Comparison of ENCODE assay signal across 10 cellular contexts in genomic region chr14:101476931-101477553, GRCh38.
DNase-seq lines count a peak whose midpoint lies in the region; ATAC-seq and TF ChIP-seq lines count a peak whose summit lies in the region.
"Had no signal": no experiment of that assay in that cellular context is flagged by ENCODE, and none has a peak within 500 bp of the region (broad histone marks: within the 10 kb centered on the region; RNA-seq: fewer than 3 reads in every experiment).

No MANE protein-coding gene starts in this region.

- peaks cover 10% of the 10 kb centered on the region for H3K79me1 ChIP-seq in trophoblast cell (ENCODE audit: low read length)

- H2BK120ac ChIP-seq in trophoblast cell (ENCODE audit: insufficient read depth, low read length, poor library complexity), result no peak overlapping the region

- intact Hi-C loops in HCT116 (cut with micrococcal nuclease), result no loop called here
- intact Hi-C loops in adrenal gland (cut with DNase I), result no loop called here

- no peaks in the 10 kb centered on the region for H3K9me2 ChIP-seq in HCT116 (ENCODE audit: insufficient read depth)

- RAD21 ChIA-PET in HCT116 (lab: Charles Lee; ENCODE audit: low non-redundant PET in 1 of 2, low total read pairs in 2 of 2, uncharacterized antibody in 2 of 2, unreplicated experiment in 2 of 2), result interaction anchor here in 1 of 2 experiments (1.1 kb wide), 1 partner anchor 142 kb away, joined by 3 read pairs; no protein-coding TSS in a partner anchor

- H3K4me3 ChIP-seq in HCT116 (replicated peaks in 1 of 2; ENCODE audit: low read depth in 1 of 2, low read length in 2 of 2) (peak overlapping the region; percentile 19 to 47; a peak in 3 of 4 replicates), adrenal gland (no peak overlapping the region), trophoblast cell (ENCODE audit: low read depth, low read length) (no peak overlapping the region)
- H3K4me3 ChIP-seq: breast epithelium had no signal

- no peak overlapping the region for H2AK5ac ChIP-seq in trophoblast cell (ENCODE audit: low read length)

- H2AFZ ChIP-seq in HCT116 (ENCODE audit: low read depth, low read length, poor library complexity, severe bottlenecking) (peak overlapping the region; percentile 54), trophoblast cell (ENCODE audit: insufficient read depth, low read length, poor library complexity) (no peak overlapping the region)

- H3K4me1 ChIP-seq in HCT116 (ENCODE audit: control insufficient read depth in 1 of 2, insufficient read depth in 2 of 2, low read length in 2 of 2) (peaks cover 26 to 30% of the 10 kb centered on the region in 2 experiments), adrenal gland (replicated peaks in 1 of 2) (peaks cover 13 to 29% of the 10 kb centered on the region in 2 donors), trophoblast cell (ENCODE audit: control insufficient read depth in 1 of 2, insufficient read depth in 2 of 2, low read length in 2 of 2) (peaks cover 24 to 35% of the 10 kb centered on the region in 2 experiments)
- H3K4me1 ChIP-seq: breast epithelium had no signal

- ATAC-seq in HCT116 (peak; percentile 98), HG02870 (IDR thresholded peaks at IDR 0.05; ENCODE audit: unreplicated experiment) (no peak), HG03095 (IDR thresholded peaks at IDR 0.05; ENCODE audit: unreplicated experiment) (no peak)

- CTCF ChIA-PET in HCT116 (lab: Charles Lee), result no interaction called here

- no peak overlapping the region for H2BK12ac ChIP-seq in trophoblast cell (ENCODE audit: low read length)

- H3K9ac ChIP-seq in HCT116 (ENCODE audit: low read length) (peak overlapping the region; percentile 33), trophoblast cell (ENCODE audit: low read length) (no peak overlapping the region)

- H4K91ac ChIP-seq in trophoblast cell (ENCODE audit: low read depth, low read length), result peak overlapping the region; percentile 17

- H2BK5ac ChIP-seq in trophoblast cell (ENCODE audit: low read depth, low read length, poor library complexity), result no peak overlapping the region

- no peak overlapping the region for H3K23ac ChIP-seq in trophoblast cell (ENCODE audit: low read length)

- BruUV-seq in HCT116 (replicated peaks; lab: Mats Ljungman, UMichigan), result no TSS peak

- no peak overlapping the region for H4K12ac ChIP-seq in trophoblast cell (ENCODE audit: low read depth, low read length)

- no peak overlapping the region for H3K4ac ChIP-seq in trophoblast cell (ENCODE audit: low read depth, low read length)

- H3K4me2 ChIP-seq in HCT116 (ENCODE audit: low read length) (peak overlapping the region; percentile 84), trophoblast cell (ENCODE audit: low read length) (peak overlapping the region; percentile 6)

- POLR2A ChIA-PET in HCT116 (lab: Charles Lee), result no interaction called here

- H3K36me3 ChIP-seq in HCT116 (ENCODE audit: control insufficient read depth in 1 of 2, insufficient read depth in 2 of 2, low read length in 2 of 2), result no peaks in the 10 kb centered on the region
- H3K36me3 ChIP-seq in adrenal gland (replicated peaks in 1 of 2), result no peaks in the 10 kb centered on the region
- H3K36me3 ChIP-seq in trophoblast cell (ENCODE audit: control insufficient read depth in 1 of 2, insufficient read depth in 2 of 2, low read length in 2 of 2), result no peaks in the 10 kb centered on the region
- H3K36me3 ChIP-seq: breast epithelium had no signal

- no peak overlapping the region for H4K8ac ChIP-seq in trophoblast cell (ENCODE audit: low read depth, low read length)

- TF ChIP-seq CTCF in HCT116 (IDR thresholded peaks at IDR 0.05 in 2 of 3, conservative IDR thresholded peaks at IDR 0.05 in 1 of 3; ENCODE audit: borderline replicate concordance in 1 of 3, insufficient read depth in 1 of 3, low read depth in 2 of 3, low read length in 2 of 3), result no peak
- no peak for TF ChIP-seq CTCF in adrenal gland (IDR thresholded peaks at IDR 0.05)
- TF ChIP-seq CTCF in GM20000 (IDR thresholded peaks at IDR 0.05; ENCODE audit: extremely low read depth, missing control alignments), result no peak

- peak overlapping the region; percentile 6; the same call in 1 of the 2 replicates for H3K27ac ChIP-seq in HCT116 (ENCODE audit: low read depth, low read length)
- H3K27ac ChIP-seq in adrenal gland, result peak overlapping the region in 4 of 5 donors; percentile 30 to 84 (median 52)
- no peak overlapping the region for H3K27ac ChIP-seq in trophoblast cell (ENCODE audit: low read depth, low read length)

- H3K14ac ChIP-seq in trophoblast cell (ENCODE audit: low read length), result no peak overlapping the region

- H3K9me3 ChIP-seq in HCT116 (ENCODE audit: control insufficient read depth in 1 of 2, insufficient read depth in 1 of 2, low read depth in 1 of 2, low read length in 2 of 2) (no peaks in the 10 kb centered on the region), adrenal gland (replicated peaks in 1 of 3) (no peaks in the 10 kb centered on the region), trophoblast cell (ENCODE audit: insufficient read depth, low read depth, low read length) (peaks cover 4% of the 10 kb centered on the region)
- H3K9me3 ChIP-seq: breast epithelium had no signal

- 58 to 66% (median 63%) methylated on average over 9 to 13 of the region's 13 CpGs for WGBS in adrenal gland, 4 donors
- no CpG with 5 or more reads among the region's 13 CpGs for WGBS in trophoblast cell (ENCODE audit: extremely low coverage, insufficient coverage, insufficient read length)

- H4K20me1 ChIP-seq in HCT116 (ENCODE audit: insufficient read depth), result no peaks in the 10 kb centered on the region

- TF ChIP-seq POLR2A in HCT116 (IDR thresholded peaks at IDR 0.05; ENCODE audit: borderline replicate concordance, extremely low read depth, insufficient read depth, insufficient read length), result peak; percentile 47
- TF ChIP-seq POLR2A in adrenal gland (IDR thresholded peaks at IDR 0.05), result peak in 1 of 2 donors; percentile 39

- no peaks in the 10 kb centered on the region for H3K79me2 ChIP-seq in HCT116 (ENCODE audit: insufficient read depth, low read length)
- H3K79me2 ChIP-seq in trophoblast cell (ENCODE audit: control insufficient read depth, insufficient read depth, low read length, poor library complexity), result no peaks in the 10 kb centered on the region

- no peak overlapping the region for H3K18ac ChIP-seq in trophoblast cell (ENCODE audit: low read length)

- TF ChIP-seq RAD21 in HCT116 (IDR thresholded peaks at IDR 0.05; ENCODE audit: low read depth), result no peak; the same call in 1 of the 2 replicates

- DNase-seq in HCT116 (ENCODE audit: low read depth, low spot score) (peak; percentile 84), NCI-H2029 treated with DMSO at 0.1 percent for 48 hours (lab: John Stamatoyannopoulos, UW) (peak; percentile 23), adrenal gland (peak; percentile 29 to 75 (median 67)), trophoblast cell (no peak), GM03348 (ENCODE audit: low spot score) (no peak), GM20000 (ENCODE audit: low spot score) (no peak)
- DNase-seq: activated CD4-positive, alpha-beta T cell treated with anti-CD3 and anti-CD28 coated beads for 48 hours had no signal

- no peaks in the 10 kb centered on the region for H3K27me3 ChIP-seq in HCT116 (ENCODE audit: insufficient read depth, low read length)
- H3K27me3 ChIP-seq in adrenal gland, result no peaks in the 10 kb centered on the region
- H3K27me3 ChIP-seq in trophoblast cell (ENCODE audit: insufficient read depth, low read length), result no peaks in the 10 kb centered on the region

TF ChIP-seq in HCT116, 20 proteins besides CTCF, POLR2A, EP300 and RAD21 (continues in another document):
- TF ChIP-seq SIN3A (IDR thresholded peaks at IDR 0.05; ENCODE audit: low read depth) (no peak), EGR1 (IDR thresholded peaks at IDR 0.05; ENCODE audit: low read depth) (no peak), ZNF274 (IDR thresholded peaks at IDR 0.05; ENCODE audit: low read depth, low read length) (no peak), FOSL1 (IDR thresholded peaks at IDR 0.05; ENCODE audit: low read depth) (peak; percentile 40; the same call in 1 of the 2 replicates), CEBPB (IDR thresholded peaks at IDR 0.05; ENCODE audit: low read depth) (peak; percentile 93), MAX (IDR thresholded peaks at IDR 0.05) (0 out of 2 replicates have a peak, but pooled peaks have one; percentile 30), SRF (IDR thresholded peaks at IDR 0.05; ENCODE audit: low read depth) (no peak), SP1 (IDR thresholded peaks at IDR 0.05; ENCODE audit: low read depth) (peak; percentile 79), POLR2AphosphoS5 (IDR thresholded peaks at IDR 0.05; ENCODE audit: low read depth, low read length) (peak; percentile 61), JUND (IDR thresholded peaks at IDR 0.05) (no peak), EZH2 (IDR thresholded peaks at IDR 0.05) (no peak), EZH2phosphoT487 (IDR thresholded peaks at IDR 0.05; ENCODE audit: borderline replicate concordance) (no peak), ELF1 (IDR thresholded peaks at IDR 0.05; ENCODE audit: borderline replicate concordance, low read depth) (no peak), CBX3 (IDR thresholded peaks at IDR 0.05; ENCODE audit: low read depth) (no peak; the same call in 1 of the 2 replicates), ZFX (IDR thresholded peaks at IDR 0.05) (no peak)
- TF ChIP-seq, protein P1, sequence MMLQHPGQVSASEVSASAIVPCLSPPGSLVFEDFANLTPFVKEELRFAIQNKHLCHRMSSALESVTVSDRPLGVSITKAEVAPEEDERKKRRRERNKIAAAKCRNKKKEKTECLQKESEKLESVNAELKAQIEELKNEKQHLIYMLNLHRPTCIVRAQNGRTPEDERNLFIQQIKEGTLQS (IDR thresholded peaks at IDR 0.05), result no peak
- TF ChIP-seq, protein P2, sequence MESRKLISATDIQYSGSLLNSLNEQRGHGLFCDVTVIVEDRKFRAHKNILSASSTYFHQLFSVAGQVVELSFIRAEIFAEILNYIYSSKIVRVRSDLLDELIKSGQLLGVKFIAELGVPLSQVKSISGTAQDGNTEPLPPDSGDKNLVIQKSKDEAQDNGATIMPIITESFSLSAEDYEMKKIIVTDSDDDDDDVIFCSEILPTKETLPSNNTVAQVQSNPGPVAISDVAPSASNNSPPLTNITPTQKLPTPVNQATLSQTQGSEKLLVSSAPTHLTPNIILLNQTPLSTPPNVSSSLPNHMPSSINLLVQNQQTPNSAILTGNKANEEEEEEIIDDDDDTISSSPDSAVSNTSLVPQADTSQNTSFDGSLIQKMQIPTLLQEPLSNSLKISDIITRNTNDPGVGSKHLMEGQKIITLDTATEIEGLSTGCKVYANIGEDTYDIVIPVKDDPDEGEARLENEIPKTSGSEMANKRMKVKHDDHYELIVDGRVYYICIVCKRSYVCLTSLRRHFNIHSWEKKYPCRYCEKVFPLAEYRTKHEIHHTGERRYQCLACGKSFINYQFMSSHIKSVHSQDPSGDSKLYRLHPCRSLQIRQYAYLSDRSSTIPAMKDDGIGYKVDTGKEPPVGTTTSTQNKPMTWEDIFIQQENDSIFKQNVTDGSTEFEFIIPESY (IDR thresholded peaks at IDR 0.05; ENCODE audit: extremely low read depth, insufficient replicate concordance, low read length), result no peak

Comparison
In these comparisons a context has a peak if more than half of its experiments do, and no peak if none do; other contexts are left out.
1. DNase-seq: peak in HCT116 (single experiment), NCI-H2029 treated with DMSO at 0.1 percent for 48 hours (single experiment) and adrenal gland (7 of 7); none in trophoblast cell (0 of 2), GM03348 (single experiment) and GM20000 (single experiment).
2. H3K4me3 ChIP-seq: peak in HCT116 (2 of 2); none in adrenal gland (0 of 4) and trophoblast cell (single experiment).